ENCODE assay signal across 17 cellular contexts in the genomic region with DNA sequence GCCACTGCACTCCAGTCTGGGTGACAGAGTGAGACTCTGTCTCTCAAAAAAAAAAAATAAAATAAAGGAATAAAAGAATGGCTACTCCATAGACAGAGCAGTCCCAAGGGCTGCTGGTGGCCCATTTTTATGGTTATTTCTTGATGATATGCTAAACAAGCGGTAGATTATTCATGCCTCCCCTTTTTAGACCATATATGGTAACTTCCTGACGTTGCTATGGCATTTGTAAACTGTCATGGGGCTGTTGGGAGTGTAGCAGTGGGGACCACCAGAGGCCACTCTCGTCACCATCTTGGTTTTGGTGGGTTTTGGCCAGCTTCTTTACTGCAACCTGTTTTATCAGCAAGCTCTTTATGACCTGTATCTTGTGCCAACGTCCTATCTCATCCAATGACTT. TPM values are rescaled to one million over a fixed set of nuclear protein-coding genes. Genes with fewer than 3 reads are reported as not detected.
"Had no signal": no experiment of that assay in that cellular context is flagged by ENCODE, and none has a peak within 500 bp of the region (broad histone marks: within the 10 kb centered on the region; RNA-seq: fewer than 3 reads in every experiment).

No MANE protein-coding gene starts in this region.

RNA-seq across cellular contexts. Expression of a gene that starts 24.4 kb away (rescaled TPM):
- total RNA-seq: activated CD8-positive, alpha-beta T cell treated with anti-CD3 and anti-CD28 coated beads for 36 hours; activated T-helper 17 cell treated with anti-CD3 and anti-CD28 coated beads, Interleukin-2, amount 50 U/mL, for 72 hours; adrenal gland; body of pancreas; colonic mucosa; dermis microvascular lymphatic vessel endothelial cell; endothelial cell of umbilical vein; esophagus squamous epithelium; fibroblast of lung; fibroblast of villous mesenchyme; gastroesophageal sphincter; glomerular endothelial cell; WTC11 had no signal
- polyA plus RNA-seq: adrenal gland, aorta, endothelial cell of umbilical vein, fibroblast of lung had no signal

RNA-seq across cellular contexts. Expression of a gene that starts 52.4 kb away (rescaled TPM):
- total RNA-seq: activated T-cell treated with anti-CD3 and anti-CD28 coated beads, Interleukin-2, amount 50 U/mL, for 4 hours; activated T-helper 17 cell treated with anti-CD3 and anti-CD28 coated beads, Interleukin-2, amount 50 U/mL, for 72 hours; adrenal gland; aorta; body of pancreas; colonic mucosa; dermis microvascular lymphatic vessel endothelial cell; endothelial cell of umbilical vein; esophagus squamous epithelium; fibroblast of lung; fibroblast of villous mesenchyme; gastroesophageal sphincter; glomerular endothelial cell; T-helper 1 cell treated with Interleukin-12 subunit alpha and Interleukin-12 subunit beta and Interleukin-4 antibody, amounts not matched to agents 30 ng/mL and 1 ng/mL, for 36 hours; WTC11 had no signal
- polyA plus RNA-seq: adrenal gland, aorta, endothelial cell of umbilical vein, esophagus, fibroblast of lung had no signal

RNA-seq across cellular contexts. Expression of a gene that starts 58.0 kb away (rescaled TPM):
- total RNA-seq: activated T-cell treated with anti-CD3 and anti-CD28 coated beads, Interleukin-2, amount 50 U/mL, for 4 hours; activated T-helper 17 cell treated with anti-CD3 and anti-CD28 coated beads, Interleukin-2, amount 50 U/mL, for 72 hours; adrenal gland; aorta; body of pancreas; dermis microvascular lymphatic vessel endothelial cell; endothelial cell of umbilical vein; fibroblast of lung; fibroblast of villous mesenchyme; gastroesophageal sphincter; glomerular endothelial cell; T-helper 1 cell treated with Interleukin-12 subunit alpha and Interleukin-12 subunit beta and Interleukin-4 antibody, amounts not matched to agents 30 ng/mL and 1 ng/mL, for 36 hours had no signal
- polyA plus RNA-seq: adrenal gland, endothelial cell of umbilical vein, fibroblast of lung had no signal
